Comparison of ENCODE assay signal across 8 cellular contexts in the genomic region with DNA sequence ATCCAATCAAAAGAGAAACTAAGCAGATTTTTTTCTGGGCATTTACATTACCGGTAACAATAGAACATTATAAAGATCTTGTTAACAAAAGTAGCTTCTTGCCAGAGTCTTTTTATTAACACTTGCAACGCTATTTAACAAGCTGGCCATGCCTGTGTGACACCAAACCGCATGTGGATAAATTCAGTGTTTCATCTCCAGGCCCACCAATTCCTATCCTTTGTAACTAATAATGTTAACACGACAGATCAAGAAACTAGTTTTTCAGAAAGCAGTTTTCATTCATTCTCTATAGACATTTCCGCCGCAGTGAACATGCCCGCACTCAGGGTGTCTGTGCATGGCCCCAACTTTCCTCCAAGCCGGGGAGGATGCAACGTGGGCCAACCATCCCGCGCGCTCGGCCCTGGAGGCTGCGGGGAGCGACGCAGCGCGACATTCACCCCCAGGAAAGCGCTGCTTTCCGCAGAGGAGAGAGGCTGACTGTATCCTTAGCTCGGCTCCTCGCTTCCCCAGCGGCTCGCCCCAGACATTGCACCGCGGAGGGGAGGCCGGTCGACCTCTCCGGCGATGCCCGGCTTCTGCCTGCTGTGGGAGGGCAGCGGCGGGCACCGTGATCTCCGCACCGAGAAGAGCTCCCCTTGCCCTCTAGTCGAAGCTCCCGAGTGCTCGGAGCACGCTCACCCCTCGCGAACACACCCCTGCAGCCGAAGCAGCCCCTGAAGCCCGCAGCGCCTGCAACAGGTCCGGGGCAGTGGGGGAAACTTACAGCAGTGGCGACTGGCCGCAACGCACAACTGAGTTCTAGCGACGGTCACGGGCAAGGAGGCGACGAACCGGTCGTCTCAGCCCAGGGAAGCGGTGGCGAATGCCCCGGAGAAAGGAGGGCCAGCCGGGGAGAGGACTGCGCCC. TPM values are rescaled to one million over a fixed set of nuclear protein-coding genes. Genes with fewer than 3 reads are reported as not detected.
A peak's percentile ranks its signal among the peaks of the same experiment; 100 is the strongest.
DNase-seq lines count a peak whose midpoint lies in the region; ATAC-seq and TF ChIP-seq lines count a peak whose summit lies in the region.

No MANE protein-coding gene starts in this region.

- no peaks in the 10 kb centered on the region for H3K9me3 ChIP-seq in left lung

- peaks cover 3 to 15% of the 10 kb centered on the region in 2 donors for H3K36me3 ChIP-seq in left lung

- no peak for TF ChIP-seq RAD21 in Ishikawa (IDR thresholded peaks at IDR 0.05; ENCODE audit: low read depth)

- intact Hi-C loops in left lung (cut with DNase I) = loop anchor here in 1 of 2 donors (10.0 kb wide), 1 partner anchor 75 kb away; no protein-coding TSS in a partner anchor

- no peaks in the 10 kb centered on the region for H3K27me3 ChIP-seq in left lung

- DNase-seq in DMS114 treated with DMSO at 0.1 percent for 48 hours (lab: John Stamatoyannopoulos, UW; ENCODE audit: unreplicated experiment) (peak; percentile 33), UCSD-AML1 (lab: John Stamatoyannopoulos, UW; ENCODE audit: unreplicated experiment) (peak; percentile 70), cerebellum (ENCODE audit: low spot score) (peak; percentile 10), left lung (peak in 1 of 2 donors; percentile 87), cortex of kidney (lab: John Stamatoyannopoulos, UW) (no peak)
- peak; percentile 37 for DNase-seq in stimulated activated naive B cell treated with anti-CD40 and anti-IgM and Interleukin-4, amounts not matched to agents 10 μg/mL and 1 μg/mL and 100 μg/mL, for 72 hours

- peak overlapping the region; percentile 97 for H3K27ac ChIP-seq in left lung

- peak overlapping the region; percentile 93 for H3K27ac Mint-ChIP-seq in stimulated activated naive B cell treated with anti-CD40 and anti-IgM and Interleukin-4, amounts not matched to agents 10 μg/mL and 1 μg/mL and 100 μg/mL, for 72 hours

- H3K4me1 Mint-ChIP-seq in stimulated activated naive B cell treated with anti-CD40 and anti-IgM and Interleukin-4, amounts not matched to agents 10 μg/mL and 1 μg/mL and 100 μg/mL, for 72 hours = peaks cover 35 to 39% of the 10 kb centered on the region in 2 donors

- ATAC-seq in GM21515 (IDR thresholded peaks at IDR 0.05; ENCODE audit: unreplicated experiment) (peak; percentile 14), left lung (peak; percentile 15)
- peak; percentile 45 to 53 for ATAC-seq in stimulated activated naive B cell treated with anti-CD40 and anti-IgM and Interleukin-4, amounts not matched to agents 10 μg/mL and 1 μg/mL and 100 μg/mL, for 72 hours (replicated peaks)

- H3K4me1 ChIP-seq in left lung = peaks cover 21 to 74% of the 10 kb centered on the region in 2 donors

- H3K4me3 ChIP-seq in left lung = peak overlapping the region; percentile 84 to 86

- H3K4me3 Mint-ChIP-seq in stimulated activated naive B cell treated with anti-CD40 and anti-IgM and Interleukin-4, amounts not matched to agents 10 μg/mL and 1 μg/mL and 100 μg/mL, for 72 hours = peak overlapping the region; percentile 90 to 92

- H3K36me3 Mint-ChIP-seq in stimulated activated naive B cell treated with anti-CD40 and anti-IgM and Interleukin-4, amounts not matched to agents 10 μg/mL and 1 μg/mL and 100 μg/mL, for 72 hours = peaks cover 2 to 8% of the 10 kb centered on the region in 2 donors

- peaks cover 17 to 20% of the 10 kb centered on the region in 2 donors for H3K27me3 Mint-ChIP-seq in stimulated activated naive B cell treated with anti-CD40 and anti-IgM and Interleukin-4, amounts not matched to agents 10 μg/mL and 1 μg/mL and 100 μg/mL, for 72 hours

- no peak for TF ChIP-seq EP300 in Ishikawa (IDR thresholded peaks at IDR 0.05; ENCODE audit: borderline replicate concordance)

- no peaks in the 10 kb centered on the region for H3K9me3 Mint-ChIP-seq in stimulated activated naive B cell treated with anti-CD40 and anti-IgM and Interleukin-4, amounts not matched to agents 10 μg/mL and 1 μg/mL and 100 μg/mL, for 72 hours

- TF ChIP-seq CTCF in left lung (IDR thresholded peaks at IDR 0.05) = no peak

TF ChIP-seq in Ishikawa, 13 proteins besides CTCF, POLR2A, EP300 and RAD21:
- TF ChIP-seq CREB1 (IDR thresholded peaks at IDR 0.05; ENCODE audit: low read depth) = no peak
- peak; percentile 23; the same call in 1 of the 2 replicates for TF ChIP-seq ZBTB7A (IDR thresholded peaks at IDR 0.05; ENCODE audit: low read depth)

RNA-seq across cellular contexts. Expression of a gene that starts 0.7 kb away (rescaled TPM):
- total RNA-seq in cerebellum = 410 TPM
- total RNA-seq in left lung = 10 to 100 TPM; 34.6 to 51.3 TPM

RNA-seq across cellular contexts. Expression of a gene that starts 45.2 kb away (rescaled TPM):
- 18.6 TPM for total RNA-seq in cerebellum
- 100 to 1,000 TPM; 204 to 215 TPM for total RNA-seq in left lung

Comparison
In these comparisons a context has a peak if more than half of its experiments do, and no peak if none do; other contexts are left out.
1. RNA of a gene that starts 45.2 kb away (total RNA-seq): 204 to 215 TPM in left lung; 18.6 TPM in cerebellum (single experiment); every median in the first group is over 10 times any median in the second.
2. Peak in every context shown above with its lines, with median percentiles within 50 percentile points of each other: ATAC-seq.